Comparison of ENCODE assay signal across 8 cellular contexts in genomic region chr11:33891714-33892327, GRCh38. TPM values are rescaled to one million over a fixed set of nuclear protein-coding genes. Genes with fewer than 3 reads are reported as not detected.
DNase-seq lines count a peak whose midpoint lies in the region; ATAC-seq, FAIRE-seq and TF ChIP-seq lines count a peak whose summit lies in the region.

Gene LMO2, minus strand, starts transcription at chr11:33892076. Its CDS starts 22,360 bp downstream, at chr11:33869716.

- no peak for TF ChIP-seq CTCF in astrocyte (IDR thresholded peaks at IDR 0.05; ENCODE audit: insufficient read depth, low read depth, low read length)
- no peak for TF ChIP-seq CTCF in foreskin keratinocyte (conservative IDR thresholded peaks at IDR 0.05)

- H3K27ac Mint-ChIP-seq in astrocyte (ENCODE audit: unreplicated experiment): peak within 1 kb of the TSS; percentile 70

- peak within 1 kb of the TSS; percentile 47 for H3K27ac ChIP-seq in astrocyte (ENCODE audit: low read depth, low read length)
- H3K27ac ChIP-seq in neuronal stem cell (replicated peaks; ENCODE audit: low read length): peak within 1 kb of the TSS; percentile 64
- H3K27ac ChIP-seq in foreskin keratinocyte: no peak within 1 kb of the TSS

- H3K36me3 ChIP-seq in astrocyte (ENCODE audit: insufficient read depth, low read length): no peaks in the 10 kb centered on the region
- no peaks in the 10 kb centered on the region for H3K36me3 ChIP-seq in neuronal stem cell (replicated peaks in 1 of 2; ENCODE audit: control insufficient read depth in 2 of 2, insufficient read depth in 2 of 2, low read length in 2 of 2)

- H3K14ac ChIP-seq in neuronal stem cell (ENCODE audit: low read length): no peak within 1 kb of the TSS

- H3K4me3 ChIP-seq in GM08714 (ENCODE audit: low read length) (peak within 1 kb of the TSS; percentile 1; the same call in 1 of the 2 replicates), astrocyte (ENCODE audit: insufficient read depth, low read depth, low read length) (no peak within 1 kb of the TSS), neuronal stem cell (ENCODE audit: low read length in 2 of 2) (no peak within 1 kb of the TSS)

- H3K27me3 Mint-ChIP-seq in astrocyte (ENCODE audit: low read depth, unreplicated experiment): peaks cover 13% of the 10 kb centered on the region

- H3K4me2 ChIP-seq in astrocyte (ENCODE audit: low read length): peak within 1 kb of the TSS; percentile 72
- H3K4me2 ChIP-seq in neuronal stem cell (ENCODE audit: insufficient read depth, low read length, poor library complexity, severe bottlenecking): no peak within 1 kb of the TSS

- H3K4me1 Mint-ChIP-seq in astrocyte (ENCODE audit: low read depth, unreplicated experiment): peaks cover 35% of the 10 kb centered on the region

- no peak for FAIRE-seq in astrocyte (lab: Jason Lieb, UNC)

- H2BK12ac ChIP-seq in neuronal stem cell (ENCODE audit: low read length): no peak within 1 kb of the TSS

- H3K9ac ChIP-seq in astrocyte (ENCODE audit: low read length): peak within 1 kb of the TSS; percentile 46
- H3K9ac ChIP-seq in neuronal stem cell (ENCODE audit: low read depth, low read length, poor library complexity): no peak within 1 kb of the TSS

- H2BK120ac ChIP-seq in neuronal stem cell (ENCODE audit: low read depth, low read length): no peak within 1 kb of the TSS

- H3K9me3 Mint-ChIP-seq in astrocyte (ENCODE audit: unreplicated experiment): peaks cover 2% of the 10 kb centered on the region

- WGBS in neuronal stem cell (ENCODE audit: extremely low coverage in 2 of 2, insufficient read length in 2 of 2, insufficient replicate concordance in 1 of 2), 2 donors: no CpG with 5 or more reads among the region's 9 CpGs

- H3K4me3 Mint-ChIP-seq in astrocyte (ENCODE audit: unreplicated experiment): no peak within 1 kb of the TSS

- H3K79me2 ChIP-seq in astrocyte (ENCODE audit: insufficient read depth, low read length): no peaks in the 10 kb centered on the region

- no peak within 1 kb of the TSS for H4K91ac ChIP-seq in neuronal stem cell (ENCODE audit: low read depth, low read length, poor library complexity)

- H2BK15ac ChIP-seq in neuronal stem cell (ENCODE audit: low read length): no peak within 1 kb of the TSS

- no peak within 1 kb of the TSS for H3K4ac ChIP-seq in neuronal stem cell (ENCODE audit: low read length)

- H2AK5ac ChIP-seq in neuronal stem cell (ENCODE audit: low read depth, low read length): peak within 1 kb of the TSS; percentile 44

- no peak within 1 kb of the TSS for H2BK5ac ChIP-seq in neuronal stem cell (ENCODE audit: low read length)

- no peaks in the 10 kb centered on the region for H3K79me1 ChIP-seq in neuronal stem cell (ENCODE audit: low read depth, low read length)

- H3K4me1 ChIP-seq in astrocyte (ENCODE audit: insufficient read depth, low read length): peaks cover 12% of the 10 kb centered on the region
- H3K4me1 ChIP-seq in neuronal stem cell (ENCODE audit: control insufficient read depth in 2 of 2, insufficient read depth in 1 of 2, low read depth in 1 of 2, low read length in 2 of 2): peaks cover 6 to 15% of the 10 kb centered on the region in 2 donors
- H3K4me1 ChIP-seq in foreskin keratinocyte: no peaks in the 10 kb centered on the region

- no peak within 1 kb of the TSS for H4K8ac ChIP-seq in neuronal stem cell (ENCODE audit: low read depth, low read length)

- no peaks in the 10 kb centered on the region for H3K36me3 Mint-ChIP-seq in astrocyte (ENCODE audit: low read depth, unreplicated experiment)

- peak within 1 kb of the TSS; percentile 15 for H3K18ac ChIP-seq in neuronal stem cell (ENCODE audit: low read length)

- no peak within 1 kb of the TSS for H3K23ac ChIP-seq in neuronal stem cell (ENCODE audit: low read depth, low read length, poor library complexity)

- DNase-seq in NCI-H2029 (lab: John Stamatoyannopoulos, UW): peak; percentile 88
- DNase-seq in astrocyte (ENCODE audit: low read depth): no peak
- DNase-seq in neuronal stem cell (ENCODE audit: low spot score): no peak
- no peak for DNase-seq in hepatic stellate cell (ENCODE audit: low spot score)
- DNase-seq in glomerular visceral epithelial cell (ENCODE audit: extremely low spot score): no peak
- DNase-seq in iPS-NIHi11 (ENCODE audit: low spot score): no peak
- DNase-seq in foreskin keratinocyte: no peak

- H4K20me1 ChIP-seq in astrocyte (ENCODE audit: insufficient read depth, low read length): no peaks in the 10 kb centered on the region

- H3K9me3 ChIP-seq in astrocyte (ENCODE audit: insufficient read depth, low read depth, low read length) (no peaks in the 10 kb centered on the region), neuronal stem cell (replicated peaks in 1 of 2; ENCODE audit: control insufficient read depth in 2 of 2, insufficient read depth in 1 of 2, low read depth in 1 of 2, low read length in 2 of 2) (no peaks in the 10 kb centered on the region)

- ATAC-seq in foreskin keratinocyte: no peak

- H2AFZ ChIP-seq in astrocyte (ENCODE audit: low read depth, low read length) (peak within 1 kb of the TSS; percentile 68), neuronal stem cell (ENCODE audit: low read length) (peak within 1 kb of the TSS; percentile 37)

- H3K27me3 ChIP-seq in astrocyte (ENCODE audit: insufficient read depth, low read length) (peaks cover 3% of the 10 kb centered on the region), neuronal stem cell (ENCODE audit: control insufficient read depth in 3 of 3, insufficient read depth in 3 of 3, low read depth in 1 of 3, low read length in 3 of 3) (peaks cover 0 to 13% (median 0%) of the 10 kb centered on the region in 3 experiments), foreskin keratinocyte (peaks cover 5% of the 10 kb centered on the region)

RNA-seq across cellular contexts. Expression of gene LMO2, which starts in this region (rescaled TPM):
- total RNA-seq in astrocyte (0.67 and 1.8 TPM in 2 replicates), foreskin keratinocyte (1.6 and 1.7 TPM in 2 replicates)
- 1.9 TPM for polyA plus RNA-seq in neuronal stem cell (2013, experiment 1 of 2)
- 1.8 TPM for polyA plus RNA-seq in neuronal stem cell (2013, experiment 2 of 2)
- 1.9 TPM in 2 replicates for polyA plus RNA-seq in foreskin keratinocyte
